Comparison of ENCODE assay signal across 8 cellular contexts in the genomic region with DNA sequence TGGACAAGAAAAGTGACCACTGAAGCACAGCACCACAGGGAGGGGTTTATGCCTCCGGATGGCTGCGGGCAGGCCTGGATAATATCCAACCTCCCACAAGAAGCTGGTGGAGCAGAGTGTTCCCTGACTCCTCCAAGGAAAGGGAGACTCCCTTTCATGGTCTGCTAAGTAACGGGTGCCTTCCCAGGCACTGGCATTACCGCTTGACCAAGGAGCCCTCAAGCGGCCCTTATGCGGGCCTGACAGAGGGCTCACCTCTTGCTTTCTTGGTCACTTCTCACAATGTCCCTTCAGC. TPM values are rescaled to one million over a fixed set of nuclear protein-coding genes. Genes with fewer than 3 reads are reported as not detected.
DNase-seq lines count a peak whose midpoint lies in the region; FAIRE-seq and TF ChIP-seq lines count a peak whose summit lies in the region.
"Not testable (repeated sequence)": the region's sequence is repeated elsewhere in the genome, so short reads cannot be mapped to it uniquely, and the experiment has no call there.

No MANE protein-coding gene starts in this region.

- peak overlapping the region; percentile 72 for H3K4me2 ChIP-seq in BLaER1

- H3K4me1 ChIP-seq in BLaER1 = peaks cover 22% of the 10 kb centered on the region
- not testable (repeated sequence) for H3K4me1 ChIP-seq in endocrine pancreas (ENCODE audit: control insufficient read depth, insufficient read depth, low read length); kidney (ENCODE audit: control insufficient read depth in 1 of 2, insufficient read depth in 1 of 2, low read depth in 1 of 2, low read length in 2 of 2)
- peaks cover 15% of the 10 kb centered on the region for H3K4me1 ChIP-seq in neuron (ENCODE audit: insufficient read depth, low read length)
- peaks cover 6 to 39% (median 26%) of the 10 kb centered on the region in 4 donors for H3K4me1 ChIP-seq in stomach

- peaks cover 21% of the 10 kb centered on the region for H3K4me1 Mint-ChIP-seq in T-helper 1 cell treated with Interleukin-12 subunit alpha and Interleukin-12 subunit beta and Interleukin-4 antibody, amounts not matched to agents 30 μg/mL and 1 μg/mL, for 36 hours (ENCODE audit: low read depth)
- H3K4me1 Mint-ChIP-seq in activated naive CD8-positive, alpha-beta T cell (ENCODE audit: low read depth) = peaks cover 22% of the 10 kb centered on the region

- H3K9me3 ChIP-seq in BLaER1; endocrine pancreas (ENCODE audit: control insufficient read depth, low read length); kidney (ENCODE audit: control insufficient read depth in 1 of 2, low read length in 2 of 2); neuron (ENCODE audit: low read length); stomach: not testable (repeated sequence)

- not testable (repeated sequence) for H3K27me3 ChIP-seq in BLaER1; endocrine pancreas (ENCODE audit: control insufficient read depth, insufficient read depth, low read length); neuron (ENCODE audit: insufficient read depth, low read length); stomach

- not testable (repeated sequence) for H3K36me3 ChIP-seq in BLaER1; endocrine pancreas (ENCODE audit: control insufficient read depth, insufficient read depth, low read length); kidney (ENCODE audit: control insufficient read depth in 1 of 2, insufficient read depth in 2 of 2, low read length in 2 of 2); neuron (ENCODE audit: insufficient read depth, low read length); stomach

- intact Hi-C loops in kidney (cut with DNase I) = not testable (repeated sequence)
- intact Hi-C loops in stomach (cut with DNase I; ENCODE audit: low total_unique reads) = loop anchor here (10.0 kb wide), 2 partner anchors 206 to 586 kb away; a partner anchor contains a TSS

- not testable (repeated sequence) for TF ChIP-seq POLR2A in stomach (IDR thresholded peaks at IDR 0.05)

- not testable (repeated sequence) for H4K20me1 ChIP-seq in BLaER1

- FAIRE-seq in kidney (lab: Jason Lieb, UNC) = not testable (repeated sequence)

- H2AFZ ChIP-seq in neuron (ENCODE audit: low read depth, low read length) = not testable (repeated sequence)

- H3K4me3 ChIP-seq in BLaER1 (peak overlapping the region; percentile 66), endocrine pancreas (ENCODE audit: control insufficient read depth, insufficient read depth, low read length) (peak overlapping the region; percentile 69), kidney (ENCODE audit: low read length in 2 of 2) (peak overlapping the region; percentile 67 to 71), neuron (ENCODE audit: low read length) (peak overlapping the region; percentile 60), stomach (peak overlapping the region in 3 of 4 donors; percentile 56 to 64 (median 59))
- H3K4me3 ChIP-seq in Jurkat, Clone E6-1 (ENCODE audit: low read length) = peak overlapping the region; percentile 57

- TF ChIP-seq CTCF in kidney (IDR thresholded peaks at IDR 0.05; ENCODE audit: borderline replicate concordance, extremely low read depth, insufficient read depth); stomach (IDR thresholded peaks at IDR 0.05): not testable (repeated sequence)

- H3K27ac Mint-ChIP-seq in T-helper 1 cell treated with Interleukin-12 subunit alpha and Interleukin-12 subunit beta and Interleukin-4 antibody, amounts not matched to agents 30 μg/mL and 1 μg/mL, for 36 hours = peak overlapping the region; percentile 93
- peak overlapping the region; percentile 41 for H3K27ac Mint-ChIP-seq in activated naive CD8-positive, alpha-beta T cell

- H3K9ac ChIP-seq in BLaER1 = 0 out of 2 replicates have a peak overlapping the region, but pooled peaks have one; percentile 6
- not testable (repeated sequence) for H3K9ac ChIP-seq in endocrine pancreas (ENCODE audit: control insufficient read depth, insufficient read depth, low read length); kidney (ENCODE audit: low read length in 2 of 2)

- not testable (repeated sequence) for TF ChIP-seq EP300 in stomach (IDR thresholded peaks at IDR 0.05)

- H3K27me3 Mint-ChIP-seq in T-helper 1 cell treated with Interleukin-12 subunit alpha and Interleukin-12 subunit beta and Interleukin-4 antibody, amounts not matched to agents 30 μg/mL and 1 μg/mL, for 36 hours (ENCODE audit: low read depth); activated naive CD8-positive, alpha-beta T cell: not testable (repeated sequence)

- H3K36me3 Mint-ChIP-seq in T-helper 1 cell treated with Interleukin-12 subunit alpha and Interleukin-12 subunit beta and Interleukin-4 antibody, amounts not matched to agents 30 μg/mL and 1 μg/mL, for 36 hours (ENCODE audit: low read depth); activated naive CD8-positive, alpha-beta T cell: not testable (repeated sequence)

- not testable (repeated sequence) for DNase-seq in Jurkat, Clone E6-1 (ENCODE audit: low read depth, low spot score); kidney; stomach

- not testable (repeated sequence) for H3K9me3 Mint-ChIP-seq in T-helper 1 cell treated with Interleukin-12 subunit alpha and Interleukin-12 subunit beta and Interleukin-4 antibody, amounts not matched to agents 30 μg/mL and 1 μg/mL, for 36 hours; activated naive CD8-positive, alpha-beta T cell (ENCODE audit: low read depth)

- H3K27ac ChIP-seq in BLaER1 = not testable (repeated sequence)
- H3K27ac ChIP-seq in kidney (ENCODE audit: low read depth in 2 of 2, low read length in 2 of 2) = peak overlapping the region in 1 of 2 donors; percentile 82
- H3K27ac ChIP-seq in stomach = peak overlapping the region in 4 of 5 donors; percentile 86 to 95 (median 94)

- H3K4me3 Mint-ChIP-seq in T-helper 1 cell treated with Interleukin-12 subunit alpha and Interleukin-12 subunit beta and Interleukin-4 antibody, amounts not matched to agents 30 μg/mL and 1 μg/mL, for 36 hours = not testable (repeated sequence)
- H3K4me3 Mint-ChIP-seq in activated naive CD8-positive, alpha-beta T cell = peak overlapping the region; percentile 91

- 58 to 72% (median 72%) methylated on average over 6 of the region's 6 CpGs for WGBS in stomach, 5 donors

RNA-seq across cellular contexts. Expression of a gene that starts 22.5 kb away (rescaled TPM):
- not detected for polyA plus RNA-seq in Jurkat, Clone E6-1 (2012; ENCODE audit: insufficient read depth, insufficient read length)
- total RNA-seq in kidney = 17.7 TPM
- polyA plus RNA-seq in kidney (ENCODE audit: insufficient read depth, low read depth, low replicate concordance) = 5.8 TPM
- total RNA-seq in stomach = 10 to 100 TPM in 2 of 5 donors, 1 to 10 TPM in 3; 1.3 to 22.4 (median 5.8) TPM
- 1 to 10 TPM; 6.0 to 7.5 (median 6.9) TPM for polyA plus RNA-seq in stomach

RNA-seq across cellular contexts. Expression of a gene that starts 27.9 kb away (rescaled TPM):
- polyA plus RNA-seq in Jurkat, Clone E6-1 (2012; ENCODE audit: insufficient read depth, insufficient read length) = 22.3 TPM
- total RNA-seq in kidney = 22.2 TPM
- 12.7 TPM for polyA plus RNA-seq in kidney (ENCODE audit: insufficient read depth, low read depth, low replicate concordance)
- 100 to 1,000 TPM in 1 of 5 donors, 10 to 100 TPM in 4; 11.1 to 185 (median 29.0) TPM for total RNA-seq in stomach
- polyA plus RNA-seq in stomach = 10 to 100 TPM; 12.3 to 18.3 (median 17.4) TPM

RNA-seq across cellular contexts. Expression of a gene that starts 36.7 kb away (rescaled TPM):
- polyA plus RNA-seq in Jurkat, Clone E6-1 (2012; ENCODE audit: insufficient read depth, insufficient read length) = 803 TPM
- total RNA-seq in kidney (322 TPM), stomach (100 to 1,000 TPM in 3 of 5 donors, 10 to 100 TPM in 2; 11.3 to 213 (median 124) TPM)
- polyA plus RNA-seq in kidney (ENCODE audit: insufficient read depth, low read depth, low replicate concordance) (968 TPM), stomach (100 to 1,000 TPM; 864 to 962 (median 934) TPM)

RNA-seq across cellular contexts. Expression of a gene that starts 44.1 kb away (rescaled TPM):
- 198 TPM for polyA plus RNA-seq in Jurkat, Clone E6-1 (2012; ENCODE audit: insufficient read depth, insufficient read length)
- total RNA-seq in kidney (57.7 TPM), stomach (100 to 1,000 TPM in 1 of 5 donors, 10 to 100 TPM in 4; 24.2 to 101 (median 41.1) TPM)
- polyA plus RNA-seq in kidney (ENCODE audit: insufficient read depth, low read depth, low replicate concordance) (143 TPM), stomach (100 to 1,000 TPM in 1 of 3 donors, 10 to 100 TPM in 2; 94.1 to 105 (median 96.6) TPM)
